ENCODE assay signal across 8 cellular contexts in the genomic region with DNA sequence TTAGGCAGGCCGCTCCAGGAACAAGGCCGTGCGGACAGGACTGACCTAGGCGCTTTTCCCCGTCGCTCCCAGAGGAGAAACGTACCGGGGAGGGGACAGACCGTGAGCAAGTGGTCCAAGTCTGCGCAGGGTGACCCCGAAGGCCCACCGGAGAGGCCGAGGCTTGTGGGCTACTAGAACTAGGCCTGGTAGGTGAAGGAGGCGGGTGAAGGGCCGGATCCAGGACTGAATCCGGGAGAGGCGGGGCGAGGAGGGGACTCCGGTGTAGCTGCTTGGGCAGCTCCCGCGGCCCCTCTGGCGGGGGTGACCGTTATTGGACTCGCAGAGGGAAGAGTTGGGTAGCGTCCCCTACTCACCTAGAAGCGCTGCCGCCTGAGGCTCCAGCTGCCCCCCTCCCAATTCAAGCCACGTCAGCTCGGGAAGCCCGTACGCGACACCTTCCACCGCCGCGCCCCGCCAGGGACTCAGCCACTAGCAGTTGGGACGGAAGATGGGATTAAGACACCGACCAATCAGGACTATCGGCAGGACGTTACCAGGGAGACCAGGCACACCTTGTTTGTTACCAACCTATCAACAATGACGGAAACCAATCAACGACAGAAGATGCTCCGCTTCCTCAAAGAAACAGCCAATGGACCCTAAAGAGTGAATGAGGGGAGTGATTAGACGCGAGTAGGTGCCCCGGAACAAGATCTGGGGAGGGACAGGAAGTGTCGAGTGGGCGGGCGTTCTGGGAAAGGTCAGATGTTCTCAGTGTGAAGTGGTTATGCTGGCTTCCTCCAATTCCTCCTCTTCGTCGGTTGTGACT. TPM values are rescaled to one million over a fixed set of nuclear protein-coding genes. Genes with fewer than 3 reads are reported as not detected.
DNase-seq lines count a peak whose midpoint lies in the region; ATAC-seq and TF ChIP-seq lines count a peak whose summit lies in the region.

A gene with protein sequence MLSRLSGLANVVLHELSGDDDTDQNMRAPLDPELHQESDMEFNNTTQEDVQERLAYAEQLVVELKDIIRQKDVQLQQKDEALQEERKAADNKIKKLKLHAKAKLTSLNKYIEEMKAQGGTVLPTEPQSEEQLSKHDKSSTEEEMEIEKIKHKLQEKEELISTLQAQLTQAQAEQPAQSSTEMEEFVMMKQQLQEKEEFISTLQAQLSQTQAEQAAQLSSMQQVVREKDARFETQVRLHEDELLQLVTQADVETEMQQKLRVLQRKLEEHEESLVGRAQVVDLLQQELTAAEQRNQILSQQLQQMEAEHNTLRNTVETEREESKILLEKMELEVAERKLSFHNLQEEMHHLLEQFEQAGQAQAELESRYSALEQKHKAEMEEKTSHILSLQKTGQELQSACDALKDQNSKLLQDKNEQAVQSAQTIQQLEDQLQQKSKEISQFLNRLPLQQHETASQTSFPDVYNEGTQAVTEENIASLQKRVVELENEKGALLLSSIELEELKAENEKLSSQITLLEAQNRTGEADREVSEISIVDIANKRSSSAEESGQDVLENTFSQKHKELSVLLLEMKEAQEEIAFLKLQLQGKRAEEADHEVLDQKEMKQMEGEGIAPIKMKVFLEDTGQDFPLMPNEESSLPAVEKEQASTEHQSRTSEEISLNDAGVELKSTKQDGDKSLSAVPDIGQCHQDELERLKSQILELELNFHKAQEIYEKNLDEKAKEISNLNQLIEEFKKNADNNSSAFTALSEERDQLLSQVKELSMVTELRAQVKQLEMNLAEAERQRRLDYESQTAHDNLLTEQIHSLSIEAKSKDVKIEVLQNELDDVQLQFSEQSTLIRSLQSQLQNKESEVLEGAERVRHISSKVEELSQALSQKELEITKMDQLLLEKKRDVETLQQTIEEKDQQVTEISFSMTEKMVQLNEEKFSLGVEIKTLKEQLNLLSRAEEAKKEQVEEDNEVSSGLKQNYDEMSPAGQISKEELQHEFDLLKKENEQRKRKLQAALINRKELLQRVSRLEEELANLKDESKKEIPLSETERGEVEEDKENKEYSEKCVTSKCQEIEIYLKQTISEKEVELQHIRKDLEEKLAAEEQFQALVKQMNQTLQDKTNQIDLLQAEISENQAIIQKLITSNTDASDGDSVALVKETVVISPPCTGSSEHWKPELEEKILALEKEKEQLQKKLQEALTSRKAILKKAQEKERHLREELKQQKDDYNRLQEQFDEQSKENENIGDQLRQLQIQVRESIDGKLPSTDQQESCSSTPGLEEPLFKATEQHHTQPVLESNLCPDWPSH (N-terminal part only) (minus strand): TSS at position 466 of the 811 bp plus-strand sequence. CDS start 18,770 bp downstream, outside the sequence.

- H4K20me1 ChIP-seq in PC-3 (ENCODE audit: low read length), result peaks cover 34% of the 10 kb centered on the region

- POLR2A ChIA-PET in PC-3 (lab: Charles Lee; ENCODE audit: unreplicated experiment), result interaction anchor here (0.6 kb wide), 2 partner anchors 72 to 80 kb away, joined by 3 read pairs; no protein-coding TSS in a partner anchor

- WGBS in esophagus, 2 donors, result 0% methylated on average over 46 to 51 of the region's 51 CpGs

- TSS peak; percentile 66 for BruUV-seq in PC-3 (replicated peaks; lab: Mats Ljungman, UMichigan)

- peak; percentile 99 for DNase-seq in DMS53 (lab: John Stamatoyannopoulos, UW)
- peak; percentile 100 for DNase-seq in Jurkat, Clone E6-1 (ENCODE audit: low read depth, low spot score)
- peak; percentile 100 for DNase-seq in PC-3
- peak; percentile 81 for DNase-seq in activated T-cell treated with anti-CD3 and anti-CD28 coated beads for 48 hours (ENCODE audit: low read depth)
- peak; percentile 93 for DNase-seq in stimulated activated CD8-positive, alpha-beta memory T cell treated with anti-CD3 and anti-CD28 coated beads, Interleukin-4, amount 100 ng/mL, for 48 hours

- H3K27me3 ChIP-seq in PC-3 (ENCODE audit: low read length), result no peaks in the 10 kb centered on the region
- H3K27me3 ChIP-seq in esophagus (ENCODE audit: control insufficient read depth in 1 of 2, insufficient read depth in 2 of 2, low read length in 2 of 2), result no peaks in the 10 kb centered on the region
- no peaks in the 10 kb centered on the region for H3K27me3 ChIP-seq in mucosa of rectum (ENCODE audit: control insufficient read depth in 2 of 2, insufficient read depth in 2 of 2, low read length in 2 of 2)

- H3K4me1 ChIP-seq in PC-3 (ENCODE audit: insufficient read depth, low read length), result peaks cover 19% of the 10 kb centered on the region
- no peaks in the 10 kb centered on the region for H3K4me1 ChIP-seq in esophagus (ENCODE audit: control insufficient read depth in 2 of 2, insufficient read depth in 2 of 2, low read length in 1 of 2)
- peaks cover 7 to 18% of the 10 kb centered on the region in 2 donors for H3K4me1 ChIP-seq in mucosa of rectum (ENCODE audit: control insufficient read depth in 2 of 2, insufficient read depth in 2 of 2, low read length in 2 of 2)

- H3K36me3 ChIP-seq in PC-3 (ENCODE audit: low read depth, low read length), result no peaks in the 10 kb centered on the region
- no peaks in the 10 kb centered on the region for H3K36me3 ChIP-seq in esophagus (ENCODE audit: control insufficient read depth in 2 of 2, insufficient read depth in 2 of 2, low read length in 1 of 2)
- H3K36me3 ChIP-seq in mucosa of rectum (ENCODE audit: control insufficient read depth in 2 of 2, insufficient read depth in 2 of 2, low read length in 2 of 2), result no peaks in the 10 kb centered on the region

- H3K27ac ChIP-seq in PC-3 (ENCODE audit: low read length) (peak within 1 kb of the TSS; percentile 57), esophagus (ENCODE audit: low read depth in 2 of 2, low read length in 1 of 2) (peak within 1 kb of the TSS; percentile 96 to 98), mucosa of rectum (ENCODE audit: low read depth in 2 of 2, low read length in 2 of 2) (peak within 1 kb of the TSS; percentile 96)

- ATAC-seq in GM21717 (IDR thresholded peaks at IDR 0.05; ENCODE audit: unreplicated experiment), result peak; percentile 99
- ATAC-seq in PC-3, result peak; percentile 94

- H3K9me3 ChIP-seq in PC-3 (ENCODE audit: low read length), result no peaks in the 10 kb centered on the region
- no peaks in the 10 kb centered on the region for H3K9me3 ChIP-seq in esophagus (ENCODE audit: control insufficient read depth in 2 of 2, insufficient read depth in 1 of 2, low read depth in 1 of 2, low read length in 1 of 2)
- no peaks in the 10 kb centered on the region for H3K9me3 ChIP-seq in mucosa of rectum (ENCODE audit: control insufficient read depth in 2 of 2, low read length in 2 of 2)

- H3K4me2 ChIP-seq in PC-3 (ENCODE audit: low read length), result peak within 1 kb of the TSS; percentile 84

- H3F3A ChIP-seq in PC-3 (ENCODE audit: low read length, unreplicated experiment), result no peaks in the 10 kb centered on the region

- H3K9ac ChIP-seq in PC-3 (ENCODE audit: low read length) (peak within 1 kb of the TSS; percentile 87), mucosa of rectum (ENCODE audit: low read depth in 1 of 2, low read length in 2 of 2) (peak within 1 kb of the TSS; percentile 94 to 96)

- H3K4me3 ChIP-seq in Jurkat, Clone E6-1 (ENCODE audit: low read length), result peak within 1 kb of the TSS; percentile 89
- peak within 1 kb of the TSS; percentile 86 for H3K4me3 ChIP-seq in PC-3 (ENCODE audit: low read length)
- peak within 1 kb of the TSS; percentile 89 to 92 for H3K4me3 ChIP-seq in esophagus (ENCODE audit: low read depth in 1 of 2, low read length in 2 of 2)
- peak within 1 kb of the TSS; percentile 90 to 95 for H3K4me3 ChIP-seq in mucosa of rectum (ENCODE audit: low read length in 2 of 2)

- peaks cover 48% of the 10 kb centered on the region for H3K79me2 ChIP-seq in PC-3 (ENCODE audit: low read length)

- intact Hi-C loops in PC-3 (cut with micrococcal nuclease), result loop anchor here (1.0 to 10.0 kb wide), 5 partner anchors 41 to 509 kb away; partner anchors contain the start of genes EAF2 and IQCB1

- CTCF ChIA-PET in PC-3 (lab: Charles Lee), result no interaction called here

- TF ChIP-seq CTCF in PC-3 (conservative IDR thresholded peaks at IDR 0.05; ENCODE audit: low read depth, low read length), result no peak

- no peaks in the 10 kb centered on the region for H3K9me2 ChIP-seq in PC-3 (replicated peaks; ENCODE audit: low read length)

- H2AFZ ChIP-seq in PC-3 (ENCODE audit: low read length), result peak within 1 kb of the TSS; percentile 71

RNA-seq across cellular contexts. Expression of the gene that starts here (rescaled TPM):
- polyA plus RNA-seq in Jurkat, Clone E6-1 (2012; ENCODE audit: insufficient read depth, insufficient read length), result 11.3 TPM
- total RNA-seq in PC-3 (2014; rRNA removed), result 30.2 and 31.6 TPM in 2 replicates
- 10 to 100 TPM; 11.3 to 11.7 TPM for polyA plus RNA-seq in esophagus

Comparison
In these comparisons a context has a peak if more than half of its experiments do, and no peak if none do; other contexts are left out.
1. Peak in every context shown above with its lines: DNase-seq, ATAC-seq, H3K4me3 ChIP-seq and H3K27ac ChIP-seq.